Comparison of ENCODE assay signal across 11 cellular contexts in the genomic region with DNA sequence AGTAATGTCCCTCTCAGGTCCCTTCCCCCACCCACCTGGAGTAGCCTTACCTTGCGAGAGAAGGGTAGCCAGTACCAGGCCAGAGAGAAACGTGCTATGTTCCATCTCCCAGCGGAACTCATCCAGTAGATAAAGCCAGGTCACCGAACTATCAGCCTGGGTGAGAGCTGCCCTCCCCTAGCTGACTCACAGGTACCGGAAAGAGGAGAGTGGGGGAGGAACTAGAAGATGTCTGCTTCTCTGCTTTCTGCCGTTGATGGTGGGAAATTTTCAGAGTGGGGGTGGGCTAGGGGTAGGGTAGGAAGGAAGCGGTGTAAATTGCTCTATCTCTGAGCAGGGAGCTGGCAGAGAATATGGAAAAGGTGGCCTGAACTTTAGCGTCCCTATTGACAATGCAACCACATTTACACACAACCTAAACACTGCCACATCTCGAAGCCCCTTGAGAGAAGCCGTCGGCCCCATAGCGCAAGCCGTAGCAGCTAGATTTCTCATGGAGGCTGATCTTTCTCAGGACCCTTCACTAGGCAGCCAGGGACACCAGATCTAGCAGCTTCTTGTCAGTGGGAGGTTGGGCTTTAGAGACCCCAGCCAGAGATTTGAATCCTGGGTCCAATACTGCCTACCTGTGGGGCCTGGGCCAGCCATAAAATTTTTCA. TPM values are rescaled to one million over a fixed set of nuclear protein-coding genes. Genes with fewer than 3 reads are reported as not detected.
DNase-seq lines count a peak whose midpoint lies in the region; ATAC-seq and TF ChIP-seq lines count a peak whose summit lies in the region.
"Had no signal": no experiment of that assay in that cellular context is flagged by ENCODE, and none has a peak within 500 bp of the region (broad histone marks: within the 10 kb centered on the region; RNA-seq: fewer than 3 reads in every experiment).

A gene (minus strand): TSS at position 203 of the 659 bp plus-strand sequence. CDS start 98 bp downstream, at position 105.

- no peaks in the 10 kb centered on the region for H3K9me3 Mint-ChIP-seq in T-helper 2 cell treated with Interferon-gamma antibody and Interleukin-4, amounts not matched to agents 5 μg/mL and 100 μg/mL, for 36 hours
- H3K9me3 Mint-ChIP-seq in naive thymus-derived CD4-positive, alpha-beta T cell = peaks cover 0 to 1% (median 0%) of the 10 kb centered on the region in 11 donors
- H3K9me3 Mint-ChIP-seq: neural crest cell had no signal

- H3K4me3 ChIP-seq in naive thymus-derived CD4-positive, alpha-beta T cell (ENCODE audit: low read length) = peak within 1 kb of the TSS; percentile 88
- peak within 1 kb of the TSS; percentile 6 to 24 (median 15) for H3K4me3 ChIP-seq in stomach

- H3K27me3 ChIP-seq in naive thymus-derived CD4-positive, alpha-beta T cell (ENCODE audit: control insufficient read depth in 2 of 2, insufficient read depth in 2 of 2, low read length in 2 of 2) = no peaks in the 10 kb centered on the region
- H3K27me3 ChIP-seq in stomach = peaks cover 0 to 11% (median 0%) of the 10 kb centered on the region in 3 donors

- no peak for TF ChIP-seq POLR2A in stomach (IDR thresholded peaks at IDR 0.05)

- peaks cover 64% of the 10 kb centered on the region for H3K4me1 Mint-ChIP-seq in T-helper 2 cell treated with Interferon-gamma antibody and Interleukin-4, amounts not matched to agents 5 μg/mL and 100 μg/mL, for 36 hours (ENCODE audit: low read depth)
- H3K4me1 Mint-ChIP-seq in naive thymus-derived CD4-positive, alpha-beta T cell = peaks cover 41 to 76% (median 62%) of the 10 kb centered on the region in 7 donors
- H3K4me1 Mint-ChIP-seq: neural crest cell had no signal

- peak; percentile 76 for DNase-seq in T-helper 2 cell treated with Interferon-gamma antibody and Interleukin-4, amounts not matched to agents 5 μg/mL and 100 μg/mL, for 36 hours (ENCODE audit: low spot score)
- DNase-seq in activated T-helper 1 cell treated with anti-CD3 and anti-CD28 coated beads, Interleukin-2, amount 50 U/mL, for 16 hours (ENCODE audit: low read depth in 1 of 2, low spot score in 1 of 2) = peak; percentile 39 to 54
- DNase-seq in naive thymus-derived CD4-positive, alpha-beta T cell = peak in 8 of 9 donors; percentile 64 to 91 (median 70)
- DNase-seq in stomach (no peak), OCI-M1 (lab: John Stamatoyannopoulos, UW) (no peak)
- DNase-seq: NCI-H774 had no signal

- POLR2A ChIA-PET in naive thymus-derived CD4-positive, alpha-beta T cell (lab: Charles Lee) = interaction anchor here (0.5 to 3.7 kb wide), 13 partner anchors 9 to 126 kb away, joined by 3 to 24 read pairs (median 5); a partner anchor contains a TSS

- peak within 1 kb of the TSS; percentile 96 for H3K27ac ChIP-seq in naive thymus-derived CD4-positive, alpha-beta T cell (ENCODE audit: low read depth, low read length)
- peak within 1 kb of the TSS; percentile 13 to 42 (median 29) for H3K27ac ChIP-seq in stomach

- H3K36me3 ChIP-seq in naive thymus-derived CD4-positive, alpha-beta T cell (ENCODE audit: control insufficient read depth in 2 of 3, insufficient read depth in 3 of 3, low read length in 3 of 3) = peaks cover 0 to 7% (median 0%) of the 10 kb centered on the region in 3 experiments
- H3K36me3 ChIP-seq in stomach = no peaks in the 10 kb centered on the region

- H3K36me3 Mint-ChIP-seq in T-helper 2 cell treated with Interferon-gamma antibody and Interleukin-4, amounts not matched to agents 5 μg/mL and 100 μg/mL, for 36 hours (ENCODE audit: low read depth) = peaks cover 68% of the 10 kb centered on the region
- peaks cover 18 to 61% (median 50%) of the 10 kb centered on the region in 5 donors for H3K36me3 Mint-ChIP-seq in naive thymus-derived CD4-positive, alpha-beta T cell

- H3K4me3 Mint-ChIP-seq in T-helper 2 cell treated with Interferon-gamma antibody and Interleukin-4, amounts not matched to agents 5 μg/mL and 100 μg/mL, for 36 hours = peak within 1 kb of the TSS; percentile 93
- peak within 1 kb of the TSS; percentile 89 to 98 (median 96) for H3K4me3 Mint-ChIP-seq in naive thymus-derived CD4-positive, alpha-beta T cell
- H3K4me3 Mint-ChIP-seq: neural crest cell had no signal

- CTCF ChIA-PET in naive thymus-derived CD4-positive, alpha-beta T cell (lab: Charles Lee) = interaction anchor here (0.9 to 7.8 kb wide), 9 partner anchors 9 to 143 kb away, joined by 3 to 74 read pairs (median 5); a partner anchor contains a TSS

- TF ChIP-seq EP300 in stomach (IDR thresholded peaks at IDR 0.05) = no peak

- WGBS in stomach, 5 donors = 74 to 85% (median 80%) methylated on average over 13 of the region's 13 CpGs

- intact Hi-C loops in naive thymus-derived CD4-positive, alpha-beta T cell (cut with micrococcal nuclease) = loop anchor here (1.0 to 5.0 kb wide), 5 partner anchors 37 to 585 kb away; a partner anchor contains a TSS
- intact Hi-C loops in stomach (cut with DNase I; ENCODE audit: low total_unique reads) = no loop called here

- H3K27ac Mint-ChIP-seq in T-helper 2 cell treated with Interferon-gamma antibody and Interleukin-4, amounts not matched to agents 5 μg/mL and 100 μg/mL, for 36 hours = peak within 1 kb of the TSS; percentile 92
- peak within 1 kb of the TSS; percentile 84 to 100 (median 98) for H3K27ac Mint-ChIP-seq in naive thymus-derived CD4-positive, alpha-beta T cell

- no peaks in the 10 kb centered on the region for H3K27me3 Mint-ChIP-seq in T-helper 2 cell treated with Interferon-gamma antibody and Interleukin-4, amounts not matched to agents 5 μg/mL and 100 μg/mL, for 36 hours (ENCODE audit: low read depth)
- H3K27me3 Mint-ChIP-seq in naive thymus-derived CD4-positive, alpha-beta T cell = no peaks in the 10 kb centered on the region

- peaks cover 32 to 35% of the 10 kb centered on the region in 2 donors for H3K4me1 ChIP-seq in naive thymus-derived CD4-positive, alpha-beta T cell (ENCODE audit: control insufficient read depth in 2 of 2, insufficient read depth in 2 of 2, low read length in 2 of 2)
- no peaks in the 10 kb centered on the region for H3K4me1 ChIP-seq in stomach

- H3K9me3 ChIP-seq in naive thymus-derived CD4-positive, alpha-beta T cell (ENCODE audit: control insufficient read depth in 2 of 3, low read length in 3 of 3) = no peaks in the 10 kb centered on the region
- no peaks in the 10 kb centered on the region for H3K9me3 ChIP-seq in stomach

- ATAC-seq in naive thymus-derived CD4-positive, alpha-beta T cell = peak; percentile 59
- ATAC-seq in HG03378 (IDR thresholded peaks at IDR 0.05; ENCODE audit: unreplicated experiment) (no peak), HG03108 (IDR thresholded peaks at IDR 0.05; ENCODE audit: unreplicated experiment) (no peak), HG03095 (IDR thresholded peaks at IDR 0.05; ENCODE audit: unreplicated experiment) (no peak)

- TF ChIP-seq CTCF in stomach (IDR thresholded peaks at IDR 0.05) = no peak

RNA-seq across cellular contexts. Expression of the gene that starts here (rescaled TPM):
- 100 to 1,000 TPM; 232 to 597 (median 352) TPM for total RNA-seq in naive thymus-derived CD4-positive, alpha-beta T cell
- polyA plus RNA-seq in naive thymus-derived CD4-positive, alpha-beta T cell = 1,000 to 10,000 TPM in 1 of 2 donors, 100 to 1,000 TPM in 1; 947 to 1,287 TPM
- total RNA-seq in stomach = 10 to 100 TPM in 2 of 5 donors, 1 to 10 TPM in 1, not detected in 2; 4.6 to 24.0 (median 16.1) TPM
- 1 to 10 TPM; 2.2 to 9.2 (median 4.7) TPM for polyA plus RNA-seq in stomach
- total RNA-seq: frontal cortex, neural crest cell had no signal

Comparison
In these comparisons a context has a peak if more than half of its experiments do, and no peak if none do; other contexts are left out.
1. RNA of the gene that starts here (total RNA-seq): 232 to 597 TPM in naive thymus-derived CD4-positive, alpha-beta T cell; 4.6 to 24.0 TPM in stomach; every median in the first group is over 4 times any median in the second.
2. RNA of the gene that starts here (polyA plus RNA-seq): 947 to 1,287 TPM in naive thymus-derived CD4-positive, alpha-beta T cell; 2.2 to 9.2 TPM in stomach; every median in the first group is over 10 times any median in the second.
3. DNase-seq: peak in T-helper 2 cell treated with Interferon-gamma antibody and Interleukin-4, amounts not matched to agents 5 μg/mL and 100 μg/mL, for 36 hours (single experiment), activated T-helper 1 cell treated with anti-CD3 and anti-CD28 coated beads, Interleukin-2, amount 50 U/mL, for 16 hours (2 of 2) and naive thymus-derived CD4-positive, alpha-beta T cell (8 of 9); none in stomach (single experiment) and OCI-M1 (single experiment).